In genomic region chr5:160370713-160371034, GRCh38 we compare ENCODE assay signal across 9 cellular contexts. TPM values are rescaled to one million over a fixed set of nuclear protein-coding genes. Genes with fewer than 3 reads are reported as not detected.
A peak's percentile ranks its signal among the peaks of the same experiment; 100 is the strongest.
DNase-seq lines count a peak whose midpoint lies in the region; ATAC-seq and TF ChIP-seq lines count a peak whose summit lies in the region.
"Had no signal": no experiment of that assay in that cellular context is flagged by ENCODE, and none has a peak within 500 bp of the region (broad histone marks: within the 10 kb centered on the region; RNA-seq: fewer than 3 reads in every experiment).

No MANE protein-coding gene starts in this region.

- in situ Hi-C loops in GM23248 (cut with MboI): no loop called here

- H4K20me1 ChIP-seq in GM23248 (ENCODE audit: insufficient read depth): no peaks in the 10 kb centered on the region

- no peaks in the 10 kb centered on the region for H3F3A ChIP-seq in GM23248 (ENCODE audit: insufficient read depth)

- H3K4me1 Mint-ChIP-seq in activated B cell treated with CpG ODN at 0.5 μM for 24 hours: peaks cover 17% of the 10 kb centered on the region

- CTCF ChIA-PET in activated B cell treated with CpG ODN at 0.5 μM for 24 hours (lab: Charles Lee): interaction anchor here (1.2 kb wide), 1 partner anchor 348 kb away, joined by 3 read pairs; no protein-coding TSS in a partner anchor

- H3K4me1 ChIP-seq in GM23248 (ENCODE audit: insufficient read depth): no peaks in the 10 kb centered on the region
- H3K4me1 ChIP-seq in iPS-18a (ENCODE audit: control insufficient read depth, low read depth, low read length): peaks cover 5% of the 10 kb centered on the region
- H3K4me1 ChIP-seq in skeletal muscle tissue (ENCODE audit: control insufficient read depth in 3 of 3, insufficient read depth in 3 of 3, low read length in 3 of 3): peaks cover 4 to 14% (median 8%) of the 10 kb centered on the region in 3 donors

- H3K4me3 ChIP-seq in GM23248 (peak overlapping the region; percentile 80), iPS-18a (ENCODE audit: low read length) (peak overlapping the region; percentile 57), skeletal muscle tissue (ENCODE audit: low read length in 3 of 3) (peak overlapping the region; percentile 64 to 80 (median 70))

- peak overlapping the region; percentile 55; the same call in 1 of the 2 replicates for H3K9ac ChIP-seq in GM23248
- no peak overlapping the region for H3K9ac ChIP-seq in iPS-18a (ENCODE audit: low read length)
- H3K9ac ChIP-seq in skeletal muscle tissue (ENCODE audit: low read depth in 1 of 3, low read length in 3 of 3): peak overlapping the region in 2 of 3 donors; percentile 58

- H3K9me3 ChIP-seq in GM23248 (ENCODE audit: low read depth) (no peaks in the 10 kb centered on the region), iPS-18a (ENCODE audit: control insufficient read depth, low read depth, low read length) (no peaks in the 10 kb centered on the region), skeletal muscle tissue (ENCODE audit: control insufficient read depth in 3 of 3, low read length in 3 of 3) (no peaks in the 10 kb centered on the region)

- no peak for DNase-seq in GM23248
- no peak for DNase-seq in activated B cell treated with CpG ODN at 0.5 μM for 24 hours
- no peak for DNase-seq in NCI-H748 treated with DMSO at 0.1 percent for 48 hours (lab: John Stamatoyannopoulos, UW)
- no peak for DNase-seq in germinal center (ENCODE audit: low spot score)
- DNase-seq in NOMO-1 treated with dmso at 0.1 percent for 144 hours (lab: John Stamatoyannopoulos, UW; ENCODE audit: unreplicated experiment): no peak

- H3K4me3 Mint-ChIP-seq in activated B cell treated with CpG ODN at 0.5 μM for 24 hours: peak overlapping the region; percentile 81

- H3K4me2 ChIP-seq in GM23248 (ENCODE audit: unreplicated experiment): peak overlapping the region; percentile 86

- no peaks in the 10 kb centered on the region for H3K36me3 Mint-ChIP-seq in activated B cell treated with CpG ODN at 0.5 μM for 24 hours (ENCODE audit: low read depth)

- H3K27me3 ChIP-seq in GM23248 (replicated peaks; ENCODE audit: insufficient read depth): peaks cover 47% of the 10 kb centered on the region
- peaks cover 32% of the 10 kb centered on the region for H3K27me3 ChIP-seq in iPS-18a (ENCODE audit: control insufficient read depth, insufficient read depth, low read length)
- peaks cover 0 to 9% (median 6%) of the 10 kb centered on the region in 3 donors for H3K27me3 ChIP-seq in skeletal muscle tissue (ENCODE audit: control insufficient read depth in 3 of 3, insufficient read depth in 3 of 3, low read length in 3 of 3)

- WGBS in GM23248 (ENCODE audit: low coverage in 1 of 2, low lambda C conversion rate in 2 of 2, missing lambda C conversion rate in 2 of 2), 2 experiments: 1 to 3% methylated on average over 12 of the region's 12 CpGs

- H3K36me3 ChIP-seq in GM23248 (ENCODE audit: low read depth) (no peaks in the 10 kb centered on the region), iPS-18a (ENCODE audit: control insufficient read depth, low read depth, low read length) (no peaks in the 10 kb centered on the region), skeletal muscle tissue (ENCODE audit: control insufficient read depth in 3 of 3, insufficient read depth in 3 of 3, low read length in 3 of 3) (no peaks in the 10 kb centered on the region)

- POLR2A ChIA-PET in activated B cell treated with CpG ODN at 0.5 μM for 24 hours (lab: Charles Lee): interaction anchor here (0.8 kb wide), 1 partner anchor 48 kb away, joined by 4 read pairs; the partner anchor contains the start of gene SLU7

- H3K27ac Mint-ChIP-seq in activated B cell treated with CpG ODN at 0.5 μM for 24 hours: no peak overlapping the region

- intact Hi-C loops in activated B cell treated with CpG ODN at 0.5 μM for 24 hours (cut with micrococcal nuclease): loop anchor here (2.0 kb wide), 1 partner anchor 30 kb away; the partner anchor contains the start of gene FAM200C

- peaks cover 65% of the 10 kb centered on the region for H3K27me3 Mint-ChIP-seq in activated B cell treated with CpG ODN at 0.5 μM for 24 hours

- no peak for TF ChIP-seq CTCF in activated B cell treated with CpG ODN at 0.5 μM for 24 hours (IDR thresholded peaks at IDR 0.05)

- ATAC-seq in activated B cell treated with CpG ODN at 0.5 μM for 24 hours (ENCODE audit: low read depth): no peak
- ATAC-seq in GM21360 (IDR thresholded peaks at IDR 0.05; ENCODE audit: unreplicated experiment): no peak

- H3K9me2 ChIP-seq in GM23248 (ENCODE audit: insufficient read depth): no peaks in the 10 kb centered on the region

- H3K9me3 Mint-ChIP-seq in activated B cell treated with CpG ODN at 0.5 μM for 24 hours: no peaks in the 10 kb centered on the region

- H3K27ac ChIP-seq in GM23248: no peak overlapping the region
- H3K27ac ChIP-seq in iPS-18a (ENCODE audit: low read length): no peak overlapping the region
- H3K27ac ChIP-seq in skeletal muscle tissue (ENCODE audit: low read depth, low read length): no peak overlapping the region
- H3K27ac ChIP-seq: epithelial cell of prostate had no signal

- peak overlapping the region; percentile 89 for H2AFZ ChIP-seq in GM23248

- no peaks in the 10 kb centered on the region for H3K79me2 ChIP-seq in GM23248 (ENCODE audit: insufficient read depth)

RNA-seq across cellular contexts. Expression of gene C1QTNF2, which starts 0.2 kb away (rescaled TPM):
- 0.22 TPM in 1 of 2 replicates, not detected in the other for total RNA-seq in GM23248 (2014; rRNA removed; shearing (Covaris generic))
- polyA plus RNA-seq in GM23248 (2016; fragmentation: Nextera tagmentation; extraction: Ambion mirVana): 0.25 and 0.31 TPM in 2 replicates
- total RNA-seq in activated B cell treated with CpG ODN at 0.5 μM for 24 hours: not detected in 2 replicates
- 15.1 TPM for total RNA-seq in skeletal muscle tissue

RNA-seq across cellular contexts. Expression of gene FAM200C, which starts 29.2 kb away (rescaled TPM):
- total RNA-seq in GM23248 (2014; rRNA removed; shearing (Covaris generic)): 2.8 and 7.1 TPM in 2 replicates
- polyA plus RNA-seq in GM23248 (2016; fragmentation: Nextera tagmentation; extraction: Ambion mirVana): 3.6 and 3.9 TPM in 2 replicates
- total RNA-seq in activated B cell treated with CpG ODN at 0.5 μM for 24 hours (0.44 and 0.66 TPM in 2 replicates), skeletal muscle tissue (13.0 TPM)

RNA-seq across cellular contexts. Expression of gene SLU7, which starts 48.2 kb away (rescaled TPM):
- 32.1 and 52.2 TPM in 2 replicates for total RNA-seq in GM23248 (2014; rRNA removed; shearing (Covaris generic))
- polyA plus RNA-seq in GM23248 (2016; fragmentation: Nextera tagmentation; extraction: Ambion mirVana): 54.3 and 66.3 TPM in 2 replicates
- 58.5 and 59.3 TPM in 2 replicates for total RNA-seq in activated B cell treated with CpG ODN at 0.5 μM for 24 hours
- 16.2 TPM for total RNA-seq in skeletal muscle tissue

RNA-seq across cellular contexts. Expression of gene PTTG1, which starts 51.0 kb away (rescaled TPM):
- 22.8 and 49.0 TPM in 2 replicates for total RNA-seq in GM23248 (2014; rRNA removed; shearing (Covaris generic))
- polyA plus RNA-seq in GM23248 (2016; fragmentation: Nextera tagmentation; extraction: Ambion mirVana): 94.9 and 96.0 TPM in 2 replicates
- total RNA-seq in activated B cell treated with CpG ODN at 0.5 μM for 24 hours (15.3 and 16.8 TPM in 2 replicates), skeletal muscle tissue (17.2 TPM)

RNA-seq across cellular contexts. Expression of gene CCNJL, which starts 58.3 kb away (rescaled TPM):
- total RNA-seq in GM23248 (2014; rRNA removed; shearing (Covaris generic)): 0.43 TPM in 1 of 2 replicates, not detected in the other
- polyA plus RNA-seq in GM23248 (2016; fragmentation: Nextera tagmentation; extraction: Ambion mirVana): 0.06 TPM in 1 of 2 replicates, not detected in the other
- total RNA-seq in activated B cell treated with CpG ODN at 0.5 μM for 24 hours (0.09 TPM in 1 of 2 replicates, not detected in the other), skeletal muscle tissue (3.1 TPM)

Comparison
In these comparisons a context has a peak if more than half of its experiments do, and no peak if none do; other contexts are left out.
1. RNA of gene C1QTNF2, which starts 0.2 kb away (total RNA-seq): 15.1 TPM in skeletal muscle tissue (single experiment); 0.22 TPM in GM23248 and not detected in activated B cell treated with CpG ODN at 0.5 μM for 24 hours; every median in the first group is over 10 times any median in the second.
2. Peak in every context shown above with its lines, with median percentiles within 50 percentile points of each other: H3K4me3 ChIP-seq.